Comparison of ENCODE assay signal across 12 cellular contexts in the genomic region with DNA sequence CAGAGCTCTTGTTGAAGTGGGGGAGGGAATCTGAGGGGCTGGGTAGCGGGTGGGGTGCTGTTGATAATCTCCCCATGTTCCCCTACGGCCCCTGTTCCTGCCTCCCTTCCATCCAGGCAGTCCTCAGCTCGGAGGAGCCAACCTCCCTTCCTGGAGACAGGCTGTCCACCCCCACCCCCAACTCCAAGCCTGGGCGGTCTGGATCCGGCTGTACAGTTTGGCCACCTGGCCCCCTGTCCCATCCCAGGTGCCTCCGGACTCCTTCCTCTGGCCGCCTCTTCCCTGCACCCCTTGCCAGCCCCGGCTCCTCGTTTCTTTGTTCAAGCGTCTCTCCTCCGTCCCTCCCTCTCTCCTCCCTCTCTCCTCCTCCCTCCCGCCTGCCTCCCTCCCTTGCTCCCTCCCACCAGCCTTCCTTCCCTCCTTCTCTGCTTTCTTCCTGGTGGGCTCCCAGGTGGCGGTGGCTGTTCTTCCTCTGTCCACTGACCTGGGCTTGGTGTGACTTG. TPM values are rescaled to one million over a fixed set of nuclear protein-coding genes. Genes with fewer than 3 reads are reported as not detected.
DNase-seq lines count a peak whose midpoint lies in the region; ATAC-seq and TF ChIP-seq lines count a peak whose summit lies in the region.
"Had no signal": no experiment of that assay in that cellular context is flagged by ENCODE, and none has a peak within 500 bp of the region (broad histone marks: within the 10 kb centered on the region; RNA-seq: fewer than 3 reads in every experiment).

No MANE protein-coding gene starts in this region.

- H3K4me1 Mint-ChIP-seq in progenitor cell of endocrine pancreas (ENCODE audit: low read depth): peaks cover 27% of the 10 kb centered on the region

- peak overlapping the region; percentile 81 for H3K27ac Mint-ChIP-seq in progenitor cell of endocrine pancreas
- H3K27ac Mint-ChIP-seq: activated B cell treated with CpG ODN at 0.5 μM for 24 hours; stimulated activated memory B cell treated with anti-CD40 and anti-IgM and Interleukin-4, amounts not matched to agents 10 μg/mL and 1 μg/mL and 100 μg/mL, for 72 hours had no signal

- peaks cover 11% of the 10 kb centered on the region for H3K27me3 ChIP-seq in BLaER1
- H3K27me3 ChIP-seq in RWPE2 (ENCODE audit: insufficient read depth, poor library complexity, severe bottlenecking): no peaks in the 10 kb centered on the region

- H3K4me2 ChIP-seq in BLaER1: peak overlapping the region; percentile 98

- ATAC-seq in RWPE2 (ENCODE audit: low read depth) (peak; percentile 22), GM18861 (IDR thresholded peaks at IDR 0.05; ENCODE audit: unreplicated experiment) (no peak)
- ATAC-seq: natural killer cell; stimulated activated memory B cell treated with anti-CD40 and anti-IgM and Interleukin-4, amounts not matched to agents 10 μg/mL and 1 μg/mL and 100 μg/mL, for 72 hours had no signal

- DNase-seq in RWPE2 (ENCODE audit: low spot score): no peak
- peak in 1 of 2 donors; percentile 66 for DNase-seq in foreskin fibroblast
- DNase-seq in progenitor cell of endocrine pancreas (ENCODE audit: low spot score, unreplicated experiment): no peak
- no peak for DNase-seq in NCI-H345 treated with DMSO at 0.1 percent for 48 hours (lab: John Stamatoyannopoulos, UW; ENCODE audit: unreplicated experiment)
- DNase-seq in pons (ENCODE audit: low spot score): no peak
- DNase-seq in amygdala (lab: John Stamatoyannopoulos, UW): no peak
- DNase-seq: activated B cell treated with CpG ODN at 0.5 μM for 24 hours, natural killer cell, NCI-H1105 had no signal

- TF ChIP-seq CTCF in RWPE2 (IDR thresholded peaks at IDR 0.05; ENCODE audit: poor library complexity, severe bottlenecking): no peak
- TF ChIP-seq CTCF in foreskin fibroblast (IDR thresholded peaks at IDR 0.05; ENCODE audit: low read depth, low read length): no peak
- no peak for TF ChIP-seq CTCF in progenitor cell of endocrine pancreas (IDR thresholded peaks at IDR 0.05; ENCODE audit: unreplicated experiment)

- peaks cover 40% of the 10 kb centered on the region for H4K20me1 ChIP-seq in BLaER1

- H3K4me1 ChIP-seq in BLaER1 (peaks cover 70% of the 10 kb centered on the region), RWPE2 (ENCODE audit: insufficient read depth, poor library complexity, severe bottlenecking) (peaks cover 52% of the 10 kb centered on the region)

- H3K36me3 Mint-ChIP-seq in progenitor cell of endocrine pancreas (ENCODE audit: insufficient read depth): peaks cover 2% of the 10 kb centered on the region
- H3K36me3 Mint-ChIP-seq: natural killer cell; stimulated activated memory B cell treated with anti-CD40 and anti-IgM and Interleukin-4, amounts not matched to agents 10 μg/mL and 1 μg/mL and 100 μg/mL, for 72 hours had no signal

- H3K4me3 ChIP-seq in BLaER1 (peak overlapping the region; percentile 79), RWPE2 (ENCODE audit: severe bottlenecking) (peak overlapping the region; percentile 64), foreskin fibroblast (ENCODE audit: low read depth in 1 of 2, low read length in 2 of 2) (peak overlapping the region; percentile 51 to 63)

- no peaks in the 10 kb centered on the region for H3K9me3 ChIP-seq in BLaER1
- H3K9me3 ChIP-seq in RWPE2 (ENCODE audit: severe bottlenecking): no peaks in the 10 kb centered on the region

- H3K36me3 ChIP-seq in BLaER1 (peaks cover 32% of the 10 kb centered on the region), RWPE2 (ENCODE audit: low read depth) (peaks cover 41% of the 10 kb centered on the region)

- peaks cover 18% of the 10 kb centered on the region for H3K27me3 Mint-ChIP-seq in progenitor cell of endocrine pancreas

- peak overlapping the region; percentile 87 for H3K4me3 Mint-ChIP-seq in progenitor cell of endocrine pancreas (ENCODE audit: low read depth)
- H3K4me3 Mint-ChIP-seq: activated B cell treated with CpG ODN at 0.5 μM for 24 hours; stimulated activated memory B cell treated with anti-CD40 and anti-IgM and Interleukin-4, amounts not matched to agents 10 μg/mL and 1 μg/mL and 100 μg/mL, for 72 hours had no signal

- H3K9me3 Mint-ChIP-seq in progenitor cell of endocrine pancreas (ENCODE audit: low read depth): no peaks in the 10 kb centered on the region
- H3K9me3 Mint-ChIP-seq: activated B cell treated with CpG ODN at 0.5 μM for 24 hours; natural killer cell; stimulated activated memory B cell treated with anti-CD40 and anti-IgM and Interleukin-4, amounts not matched to agents 10 μg/mL and 1 μg/mL and 100 μg/mL, for 72 hours had no signal

- H3K9ac ChIP-seq in BLaER1: peak overlapping the region; percentile 85

- H3K27ac ChIP-seq in BLaER1 (peak overlapping the region; percentile 85), RWPE2 (ENCODE audit: poor library complexity, severe bottlenecking) (peak overlapping the region; percentile 97)

RNA-seq across cellular contexts. Expression of gene SEMA3F, which starts 1.9 kb away (rescaled TPM):
- total RNA-seq in progenitor cell of endocrine pancreas: 23.6 and 26.5 TPM in 2 replicates
- total RNA-seq: activated B cell treated with CpG ODN at 0.5 μM for 24 hours had no signal

RNA-seq across cellular contexts. Expression of gene GNAT1, which starts 34.4 kb away (rescaled TPM):
- total RNA-seq in progenitor cell of endocrine pancreas: 0.12 and 0.91 TPM in 2 replicates
- total RNA-seq: activated B cell treated with CpG ODN at 0.5 μM for 24 hours, natural killer cell had no signal

RNA-seq across cellular contexts. Expression of gene SLC38A3, which starts 48.0 kb away (rescaled TPM):
- 43.5 and 44.7 TPM in 2 replicates for total RNA-seq in progenitor cell of endocrine pancreas
- total RNA-seq: activated B cell treated with CpG ODN at 0.5 μM for 24 hours had no signal
